In the genomic region with DNA sequence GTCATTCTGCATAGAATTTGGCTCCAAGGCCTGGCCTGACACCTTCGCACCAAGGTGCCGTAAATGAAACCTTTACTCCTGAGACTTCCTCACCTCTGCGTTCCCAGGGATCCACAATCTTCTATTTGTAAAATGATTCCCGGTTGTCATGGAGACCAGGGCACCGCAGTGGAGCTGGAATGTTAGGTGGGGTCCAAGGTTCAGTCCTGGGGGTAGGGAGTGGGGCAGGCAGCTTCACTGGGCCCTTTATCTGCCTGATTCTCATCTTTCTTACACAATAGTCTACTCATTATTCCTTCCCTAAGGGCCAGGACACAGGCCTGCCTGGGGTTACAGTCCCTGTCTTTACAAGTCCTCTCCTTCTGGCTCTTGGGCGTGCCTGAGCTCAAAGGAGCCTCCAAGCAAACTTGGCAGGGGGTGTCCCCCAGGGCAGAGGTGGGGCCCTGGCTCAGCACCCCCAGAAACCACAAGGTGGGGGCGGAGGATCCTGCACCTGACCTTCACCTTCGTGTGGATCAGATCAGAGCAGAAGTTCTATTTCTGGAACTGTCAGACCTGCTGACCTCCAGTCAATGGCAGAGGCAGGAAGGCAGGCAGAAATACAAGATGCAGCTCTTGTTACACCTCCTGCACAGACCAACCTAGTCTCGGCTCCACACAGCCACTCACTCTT, we compare ENCODE assay signal across 13 cellular contexts. TPM values are rescaled to one million over a fixed set of nuclear protein-coding genes. Genes with fewer than 3 reads are reported as not detected.
A peak's percentile ranks its signal among the peaks of the same experiment; 100 is the strongest.
DNase-seq lines count a peak whose midpoint lies in the region; ATAC-seq, FAIRE-seq and TF ChIP-seq lines count a peak whose summit lies in the region.
"Had no signal": no experiment of that assay in that cellular context is flagged by ENCODE, and none has a peak within 500 bp of the region (broad histone marks: within the 10 kb centered on the region; RNA-seq: fewer than 3 reads in every experiment).

No MANE protein-coding gene starts in this region.

- H3K27me3 ChIP-seq in HUES48 (ENCODE audit: control insufficient read depth, insufficient read depth, low read length), result peaks cover 7% of the 10 kb centered on the region
- no peaks in the 10 kb centered on the region for H3K27me3 ChIP-seq in keratinocyte (ENCODE audit: control insufficient read depth, extremely low read depth, insufficient read depth, low read length)

- intact Hi-C loops in sciatic nerve (cut with DNase I), result no loop called here

- DNase-seq in SW480 (ENCODE audit: low spot score), result peak; percentile 90
- DNase-seq in keratinocyte (ENCODE audit: low read depth, low spot score), result peak; percentile 96
- DNase-seq in sciatic nerve (ENCODE audit: low spot score), result no peak
- no peak for DNase-seq in DMS 273 (lab: John Stamatoyannopoulos, UW; ENCODE audit: unreplicated experiment)
- DNase-seq in activated CD8-positive, alpha-beta memory T cell treated with anti-CD3 and anti-CD28 coated beads, Interleukin-2, amount 50 U/mL, for 48 hours, result no peak
- DNase-seq: CD4-positive, alpha-beta memory T cell; NCI-H510A; Right ventricle myocardium superior; substantia nigra had no signal

- TF ChIP-seq CTCF in keratinocyte (optimal IDR thresholded peaks at IDR 0.05 in 1 of 3, IDR thresholded peaks at IDR 0.05 in 1 of 3, conservative IDR thresholded peaks at IDR 0.05 in 1 of 3; ENCODE audit: extremely low read depth in 1 of 3, insufficient read depth in 2 of 3, low read length in 3 of 3), result no peak

- H3K4me1 ChIP-seq in HUES48 (ENCODE audit: control insufficient read depth, insufficient read depth, low read length) (peaks cover 13% of the 10 kb centered on the region), keratinocyte (ENCODE audit: control insufficient read depth, extremely low read depth, insufficient read depth, low read length) (peaks cover 34% of the 10 kb centered on the region)

- H3K9ac ChIP-seq in HUES48 (ENCODE audit: low read depth, low read length), result no peak overlapping the region
- H3K9ac ChIP-seq in keratinocyte (ENCODE audit: control insufficient read depth, extremely low read depth, insufficient read depth, low read length), result peak overlapping the region; percentile 85

- no peaks in the 10 kb centered on the region for H3K9me1 ChIP-seq in keratinocyte (ENCODE audit: control insufficient read depth, extremely low read depth, insufficient read depth, low read length)

- H3K36me3 ChIP-seq in HUES48 (ENCODE audit: control insufficient read depth, insufficient read depth, low read length), result no peaks in the 10 kb centered on the region
- no peaks in the 10 kb centered on the region for H3K36me3 ChIP-seq in keratinocyte (ENCODE audit: control insufficient read depth in 2 of 2, extremely low read depth in 1 of 2, insufficient read depth in 2 of 2, low read length in 2 of 2)

- H3K27ac ChIP-seq in HUES48 (ENCODE audit: low read depth, low read length) (peak overlapping the region; percentile 82), keratinocyte (ENCODE audit: control insufficient read depth, insufficient read depth, low read length) (peak overlapping the region; percentile 92)

- peak; percentile 94 for FAIRE-seq in keratinocyte (lab: Jason Lieb, UNC)
- FAIRE-seq: colon had no signal

- ATAC-seq in sciatic nerve (peak; percentile 34), GM19328 (IDR thresholded peaks at IDR 0.05; ENCODE audit: unreplicated experiment) (no peak), HG02798 (IDR thresholded peaks at IDR 0.05; ENCODE audit: poor library complexity, unreplicated experiment) (no peak)

- no peaks in the 10 kb centered on the region for H3K9me3 ChIP-seq in HUES48 (ENCODE audit: control insufficient read depth, insufficient read depth, low read length)
- no peaks in the 10 kb centered on the region for H3K9me3 ChIP-seq in keratinocyte (ENCODE audit: control insufficient read depth, low read depth, low read length)

- no peak overlapping the region for H2AFZ ChIP-seq in keratinocyte (ENCODE audit: control insufficient read depth, low read length)

- H3K4me3 ChIP-seq in HUES48 (ENCODE audit: low read depth, low read length), result no peak overlapping the region
- no peak overlapping the region for H3K4me3 ChIP-seq in keratinocyte (ENCODE audit: control insufficient read depth in 2 of 3, extremely low read depth in 1 of 3, insufficient read depth in 2 of 3, low read depth in 1 of 3, low read length in 3 of 3)

- H3K79me2 ChIP-seq in keratinocyte (ENCODE audit: control insufficient read depth, insufficient read depth, low read length), result no peaks in the 10 kb centered on the region

- dilution Hi-C loops in keratinocyte (cut with MboI; ENCODE audit: extremely low pct_ligation_motif_present, low sequenced_read_pairs), result no loop called here

- no peaks in the 10 kb centered on the region for H4K20me1 ChIP-seq in keratinocyte (ENCODE audit: control insufficient read depth, extremely low read depth, insufficient read depth, low read length)

- H3K4me2 ChIP-seq in keratinocyte (ENCODE audit: control insufficient read depth, extremely low read depth, insufficient read depth, low read depth, low read length), result peak overlapping the region; percentile 73

RNA-seq across cellular contexts. Expression of a gene that starts 51.1 kb away (rescaled TPM):
- polyA plus RNA-seq in keratinocyte, result 16.6 to 23.4 TPM (median 18.4 TPM) in 3 replicates
- 11.0 TPM for polyA plus RNA-seq in keratinocyte (2011; ENCODE audit: low read depth)
- polyA plus RNA-seq in keratinocyte (2011; cell fraction: cytosol; rRNA removed), result 13.0 and 20.1 TPM in 2 replicates
- polyA plus RNA-seq in keratinocyte (2011; cell fraction: nucleus; rRNA removed), result 54.2 and 65.2 TPM in 2 replicates
- 30.8 and 35.3 TPM in 2 replicates for polyA plus RNA-seq in keratinocyte (2012; ENCODE audit: low replicate concordance)
- polyA minus RNA-seq in keratinocyte, result 28.0 to 48.3 TPM (median 30.7 TPM) in 3 replicates
- polyA minus RNA-seq in keratinocyte (2011; cell fraction: cytosol; rRNA and poly(A)+ RNA removed), result 40.3 TPM
- polyA minus RNA-seq in keratinocyte (2011; cell fraction: nucleus; rRNA and poly(A)+ RNA removed), result 80.7 and 89.5 TPM in 2 replicates
- total RNA-seq in sciatic nerve, result 0.09 TPM

Comparison
In these comparisons a context has a peak if more than half of its experiments do, and no peak if none do; other contexts are left out.
1. DNase-seq: peak in SW480 (single experiment) and keratinocyte (single experiment); none in sciatic nerve (single experiment), DMS 273 (single experiment) and activated CD8-positive, alpha-beta memory T cell treated with anti-CD3 and anti-CD28 coated beads, Interleukin-2, amount 50 U/mL, for 48 hours (single experiment).